ENCODE assay signal across 9 cellular contexts in genomic region chr2:55862269-55862668, GRCh38.
DNase-seq lines count a peak whose midpoint lies in the region; ATAC-seq and TF ChIP-seq lines count a peak whose summit lies in the region.
"Had no signal": no experiment of that assay in that cellular context is flagged by ENCODE, and none has a peak within 500 bp of the region (broad histone marks: within the 10 kb centered on the region; RNA-seq: fewer than 3 reads in every experiment).

No MANE protein-coding gene starts in this region.

- H3K36me3 ChIP-seq in heart left ventricle (peaks cover 0 to 4% (median 0%) of the 10 kb centered on the region in 9 donors), skeletal muscle satellite cell (ENCODE audit: insufficient read depth, low read length) (no peaks in the 10 kb centered on the region)

- intact Hi-C loops in heart left ventricle (cut with DNase I): no loop called here

- H3K27ac ChIP-seq in heart left ventricle: peak overlapping the region in 10 of 12 donors; percentile 4 to 76 (median 56)
- H3K27ac ChIP-seq: testis had no signal

- H3K4me1 ChIP-seq in heart left ventricle: peaks cover 0 to 25% (median 0%) of the 10 kb centered on the region in 12 donors
- peaks cover 31% of the 10 kb centered on the region for H3K4me1 ChIP-seq in skeletal muscle satellite cell (ENCODE audit: control insufficient read depth, insufficient read depth, low read length)
- H3K4me1 ChIP-seq: testis had no signal

- WGBS in heart left ventricle, 4 donors: 44 to 64% (median 57%) methylated on average over 3 of the region's 3 CpGs

- peak; percentile 78 for DNase-seq in H4 (ENCODE audit: low spot score)
- DNase-seq in heart left ventricle: no peak
- no peak for DNase-seq in stimulated activated CD4-positive, alpha-beta T cell treated with anti-CD3 and anti-CD28 coated beads, Interleukin-4, amount 100 ng/mL, for 1 hour
- no peak for DNase-seq in activated effector memory CD4-positive, alpha-beta T cell treated with Interleukin-2 at 50 U/mL for 16 hours
- no peak for DNase-seq in HUDEP-2 (lab: John Stamatoyannopoulos, UW; ENCODE audit: unreplicated experiment in 76 of 76)
- DNase-seq: testis had no signal

- ATAC-seq in heart left ventricle: peak; percentile 37 to 89 (median 74)
- no peak for ATAC-seq in GM18873 (IDR thresholded peaks at IDR 0.05; ENCODE audit: low FRiP score, unreplicated experiment)

- peak overlapping the region; percentile 39 for H3K4me2 ChIP-seq in skeletal muscle satellite cell (ENCODE audit: low read length)

- no peak for TF ChIP-seq POLR2A in heart left ventricle (IDR thresholded peaks at IDR 0.05)

- H3K4me3 ChIP-seq in WI38 (ENCODE audit: low read depth, low read length) (peak overlapping the region; percentile 1; the same call in 1 of the 2 replicates), heart left ventricle (no peak overlapping the region), skeletal muscle satellite cell (ENCODE audit: low read length) (no peak overlapping the region)
- H3K4me3 ChIP-seq: testis had no signal

- no peak for TF ChIP-seq CTCF in WI38 (IDR thresholded peaks at IDR 0.05; ENCODE audit: low read depth, low read length)
- TF ChIP-seq CTCF in heart left ventricle (IDR thresholded peaks at IDR 0.05): no peak

- no peaks in the 10 kb centered on the region for H3K9me3 ChIP-seq in heart left ventricle
- no peaks in the 10 kb centered on the region for H3K9me3 ChIP-seq in skeletal muscle satellite cell (replicated peaks; ENCODE audit: low read length)
- H3K9me3 ChIP-seq: testis had no signal

- H3K27me3 ChIP-seq in heart left ventricle: no peaks in the 10 kb centered on the region
- H3K27me3 ChIP-seq in skeletal muscle satellite cell (ENCODE audit: control insufficient read depth, insufficient read depth, low read length): no peaks in the 10 kb centered on the region
- H3K27me3 ChIP-seq: testis had no signal

- H3K9ac ChIP-seq in skeletal muscle satellite cell (ENCODE audit: low read depth, low read length): peak overlapping the region; percentile 77
